7 cellular contexts compared by ENCODE assay signal in the genomic region with DNA sequence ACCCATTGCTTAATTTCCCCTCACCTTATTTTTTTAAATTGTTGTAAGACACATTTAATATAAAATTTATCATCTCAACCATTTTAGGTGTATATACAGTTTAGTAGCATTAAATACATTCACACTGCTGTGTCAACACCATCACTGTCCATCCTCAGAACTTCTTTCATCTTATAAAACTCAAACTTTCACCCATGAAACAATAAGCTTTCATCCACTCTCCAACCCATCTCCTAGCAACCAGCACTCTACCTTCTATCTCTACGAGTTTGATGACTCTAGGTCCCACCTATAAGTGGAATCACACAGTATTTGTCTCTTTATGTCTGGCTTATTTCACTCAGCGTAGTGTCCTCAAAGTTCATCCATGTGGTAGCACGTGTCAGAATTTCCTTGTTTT.
"Had no signal": no experiment of that assay in that cellular context is flagged by ENCODE, and none has a peak within 500 bp of the region (broad histone marks: within the 10 kb centered on the region; RNA-seq: fewer than 3 reads in every experiment).

No MANE protein-coding gene starts in this region.

- H3K27ac Mint-ChIP-seq: IgD-negative memory B cell had no signal

- H3K4me3 Mint-ChIP-seq: IgD-negative memory B cell had no signal

- H3K27me3 Mint-ChIP-seq: IgD-negative memory B cell had no signal

- H3K27ac ChIP-seq: HL-60 had no signal

- DNase-seq: IMR-90, KBM-7, KG1 had no signal

- H3K36me3 Mint-ChIP-seq: IgD-negative memory B cell had no signal

- H3K4me3 ChIP-seq: K562 had no signal

- ATAC-seq: K562 had no signal

- H3K4me1 Mint-ChIP-seq: IgD-negative memory B cell had no signal

- FAIRE-seq: HTR-8/SVneo, K562 had no signal
